In the genomic region with DNA sequence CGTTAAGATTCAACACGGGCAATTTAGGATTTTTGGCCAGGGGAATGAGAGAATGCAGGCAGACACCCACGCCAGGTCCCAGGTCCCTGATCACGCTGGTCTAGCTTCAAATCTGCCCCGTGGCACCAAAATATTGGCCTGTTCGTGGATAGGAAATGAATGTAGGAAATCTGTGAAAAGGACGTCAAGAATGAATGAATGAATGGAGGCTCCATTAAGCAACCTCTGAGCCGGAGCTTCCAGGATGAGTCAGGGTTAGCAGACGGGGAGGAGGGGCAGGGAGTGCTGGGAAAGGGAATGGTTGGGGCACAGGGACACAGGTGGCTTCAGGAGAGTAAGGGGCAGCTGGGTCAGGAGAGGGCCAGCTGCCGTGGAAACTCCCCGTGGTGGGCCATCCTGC, we compare ENCODE assay signal across 1 cellular context.
A peak's percentile ranks its signal among the peaks of the same experiment; 100 is the strongest.
TF ChIP-seq lines count a peak whose summit lies in the region.

No MANE protein-coding gene starts in this region.

TF ChIP-seq in PFSK-1, 5 proteins besides CTCF, POLR2A, EP300 and RAD21:
- peak; percentile 30 for TF ChIP-seq FOXP2 (optimal IDR thresholded peaks at IDR 0.05; ENCODE audit: borderline replicate concordance, extremely low read depth, extremely low read length, insufficient read depth)
- TF ChIP-seq SIN3A (IDR thresholded peaks at IDR 0.05; ENCODE audit: borderline replicate concordance, insufficient read depth, low read length), result no peak
TF ChIP-seq in PFSK-1: peak in this region for 1.
